Comparison of ENCODE assay signal across 21 cellular contexts in genomic region chr12:79115743-79116142, GRCh38.
DNase-seq lines count a peak whose midpoint lies in the region; ATAC-seq and TF ChIP-seq lines count a peak whose summit lies in the region.
"Had no signal": no experiment of that assay in that cellular context is flagged by ENCODE, and none has a peak within 500 bp of the region (broad histone marks: within the 10 kb centered on the region; RNA-seq: fewer than 3 reads in every experiment).

No MANE protein-coding gene starts in this region.

- H3K27ac ChIP-seq in OCI-LY3 (ENCODE audit: low read length) (no peak overlapping the region), brain microvascular endothelial cell (no peak overlapping the region)
- H3K27ac ChIP-seq: SJSA1 had no signal

- no peak overlapping the region for H2AFZ ChIP-seq in OCI-LY3 (ENCODE audit: low read depth, low read length)
- H2AFZ ChIP-seq: GM23338 had no signal

- H3K4me3 ChIP-seq in OCI-LY3 (ENCODE audit: low read length), result no peak overlapping the region
- H3K4me3 ChIP-seq in brain microvascular endothelial cell (ENCODE audit: low read depth, low read length), result no peak overlapping the region
- H3K4me3 ChIP-seq: GM23338, SJSA1 had no signal

- ATAC-seq in GM18870 (IDR thresholded peaks at IDR 0.05; ENCODE audit: unreplicated experiment) (peak; percentile 67), GM21390 (IDR thresholded peaks at IDR 0.05; ENCODE audit: unreplicated experiment) (peak; percentile 52), HG02763 (IDR thresholded peaks at IDR 0.05; ENCODE audit: unreplicated experiment) (peak; percentile 45)
- ATAC-seq: GM23338, HepG2 had no signal

- no peaks in the 10 kb centered on the region for H3K79me2 ChIP-seq in OCI-LY3 (ENCODE audit: low read length)

- DNase-seq in islet precursor cell (no peak), brain microvascular endothelial cell (no peak), NCI-H1048 (lab: John Stamatoyannopoulos, UW) (no peak)
- DNase-seq in stimulated activated CD4-positive, alpha-beta T cell treated with anti-CD3 and anti-CD28 coated beads, Interleukin-15, amount 100 ng/mL, for 24 hours, result no peak
- DNase-seq: C1 segment of cervical spinal cord, DMS 273 treated with DMSO at 0.1 percent for 48 hours, GF-D8, KG1, NCI-H1092, NCI-H146, NCI-H2081, NCI-H510A, NCI-H82, T-helper 2 cell had no signal

- TF ChIP-seq CTCF in OCI-LY3 (IDR thresholded peaks at IDR 0.05; ENCODE audit: low read depth, low read length), result no peak
- TF ChIP-seq CTCF in brain microvascular endothelial cell (IDR thresholded peaks at IDR 0.05; ENCODE audit: low read depth, low read length, missing control alignments), result no peak

- peak overlapping the region; percentile 31; the same call in 1 of the 2 replicates for H3K4me2 ChIP-seq in OCI-LY3 (ENCODE audit: low read length)
- H3K4me2 ChIP-seq: GM23338 had no signal

- H3K27me3 ChIP-seq in OCI-LY3 (ENCODE audit: low read depth, low read length) (no peaks in the 10 kb centered on the region), brain microvascular endothelial cell (replicated peaks) (no peaks in the 10 kb centered on the region)
- H3K27me3 ChIP-seq: SJSA1 had no signal

- H3K36me3 ChIP-seq in OCI-LY3 (replicated peaks; ENCODE audit: low read depth, low read length) (no peaks in the 10 kb centered on the region), brain microvascular endothelial cell (replicated peaks) (no peaks in the 10 kb centered on the region)
- H3K36me3 ChIP-seq: SJSA1 had no signal

- H3K9me3 ChIP-seq in OCI-LY3 (ENCODE audit: insufficient read depth, low read length), result no peaks in the 10 kb centered on the region
- H3K9me3 ChIP-seq: SJSA1 had no signal

- H4K20me1 ChIP-seq in OCI-LY3 (ENCODE audit: insufficient read depth, low read length), result no peaks in the 10 kb centered on the region

- in situ Hi-C loops in brain microvascular endothelial cell (cut with HindIII; ENCODE audit: low pct_ligation_motif_present, low sequenced_read_pairs), result no loop called here

- peaks cover 23% of the 10 kb centered on the region for H3K4me1 ChIP-seq in OCI-LY3 (ENCODE audit: low read length)
- H3K4me1 ChIP-seq: SJSA1 had no signal

- H3K9ac ChIP-seq in OCI-LY3 (ENCODE audit: low read length), result no peak overlapping the region
